ENCODE assay signal across 24 cellular contexts in the genomic region with DNA sequence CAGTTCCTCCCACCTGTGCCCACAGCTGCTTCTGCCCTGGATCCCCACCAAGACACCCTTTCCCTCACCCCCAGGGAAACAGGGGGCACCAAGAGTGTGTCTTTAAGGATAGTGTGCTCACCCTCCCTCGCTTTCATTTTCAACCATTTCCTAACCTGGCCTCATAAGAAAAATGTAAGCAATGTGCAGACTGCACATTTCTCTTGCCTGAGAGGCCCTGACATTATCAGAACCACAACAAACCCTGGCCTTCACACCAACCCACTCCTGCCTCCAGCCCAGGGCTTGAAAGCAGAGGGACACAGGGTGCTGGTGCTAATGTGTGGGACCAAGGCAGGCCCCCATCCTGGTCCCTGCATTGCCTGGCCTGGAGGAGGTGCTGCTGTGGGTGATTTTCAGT.
"Had no signal": no experiment of that assay in that cellular context is flagged by ENCODE, and none has a peak within 500 bp of the region (broad histone marks: within the 10 kb centered on the region; RNA-seq: fewer than 3 reads in every experiment).

No MANE protein-coding gene starts in this region.

- DNase-seq: activated CD4-positive, alpha-beta T cell treated with anti-CD3 and anti-CD28 coated beads for 1 hour; activated CD4-positive, alpha-beta T cell treated with anti-CD3 and anti-CD28 coated beads, Interleukin-2, amount 50 U/mL, for 1 hour; activated CD8-positive, alpha-beta T cell treated with anti-CD3 and anti-CD28 coated beads, Interleukin-2, amount 10 ng/mL, durations not matched to agents 7 days and 5 days; activated effector memory CD4-positive, alpha-beta T cell treated with Interleukin-2 at 50 U/mL for 16 hours; activated T-cell treated with anti-CD3 and anti-CD28 coated beads, Interleukin-2, amount 50 U/mL, for 24 hours; adrenal gland; cortex of kidney; endodermal cell; esophagus squamous epithelium; left colon; mucosa of descending colon; retina; stimulated activated CD4-positive, alpha-beta T cell treated with anti-CD3 and anti-CD28 coated beads, Interleukin-2, amount 100 ng/mL, for 48 hours; stimulated activated CD8-positive, alpha-beta memory T cell treated with anti-CD3 and anti-CD28 coated beads, Interleukin-4, amount 100 ng/mL, for 48 hours; stimulated activated naive CD4-positive, alpha-beta T cell; T-helper 1 cell; thyroid gland; upper lobe of right lung; WERI-Rb-1 had no signal

- H3K4me3 Mint-ChIP-seq: activated CD8-positive, alpha-beta T cell treated with anti-CD3 and anti-CD28 coated beads, Interleukin-2, amount 10 ng/mL, durations not matched to agents 7 days and 5 days; activated naive CD4-positive, alpha-beta T cell treated with anti-CD3 and anti-CD28 coated beads, Interleukin-2, amount 50 U/mL, for 24 hours; activated T-cell treated with anti-CD3 and anti-CD28 coated beads, Interleukin-2, amount 50 U/mL, for 24 hours; endodermal cell; memory B cell; neural crest cell had no signal

- H3K27ac Mint-ChIP-seq: activated CD8-positive, alpha-beta T cell treated with anti-CD3 and anti-CD28 coated beads, Interleukin-2, amount 10 ng/mL, durations not matched to agents 7 days and 5 days; activated naive CD4-positive, alpha-beta T cell treated with anti-CD3 and anti-CD28 coated beads, Interleukin-2, amount 50 U/mL, for 24 hours; activated T-cell treated with anti-CD3 and anti-CD28 coated beads, Interleukin-2, amount 50 U/mL, for 24 hours; endodermal cell; memory B cell; progenitor cell of endocrine pancreas had no signal

- H3K4me1 Mint-ChIP-seq: endodermal cell, memory B cell, neural crest cell had no signal

- H3K36me3 ChIP-seq: adrenal gland, esophagus squamous epithelium, gastroesophageal sphincter, thyroid gland, upper lobe of right lung, WERI-Rb-1 had no signal

- H3K9me3 Mint-ChIP-seq: activated naive CD4-positive, alpha-beta T cell treated with anti-CD3 and anti-CD28 coated beads, Interleukin-2, amount 50 U/mL, for 24 hours; activated T-cell treated with anti-CD3 and anti-CD28 coated beads, Interleukin-2, amount 50 U/mL, for 24 hours; endodermal cell; memory B cell; neural crest cell had no signal

- ATAC-seq: activated CD8-positive, alpha-beta T cell treated with anti-CD3 and anti-CD28 coated beads, Interleukin-2, amount 10 ng/mL, durations not matched to agents 7 days and 5 days; gastroesophageal sphincter; left colon; mucosa of descending colon; upper lobe of right lung had no signal

- H3K36me3 Mint-ChIP-seq: activated naive CD4-positive, alpha-beta T cell treated with anti-CD3 and anti-CD28 coated beads, Interleukin-2, amount 50 U/mL, for 24 hours; memory B cell had no signal

- H3K4me1 ChIP-seq: adrenal gland, gastroesophageal sphincter had no signal

- H3K27me3 ChIP-seq: adrenal gland, esophagus squamous epithelium, gastroesophageal sphincter, thyroid gland, upper lobe of right lung had no signal

- H3K9me3 ChIP-seq: adrenal gland, esophagus squamous epithelium, gastroesophageal sphincter, mucosa of descending colon, thyroid gland, upper lobe of right lung had no signal

- H3K27me3 Mint-ChIP-seq: activated naive CD4-positive, alpha-beta T cell treated with anti-CD3 and anti-CD28 coated beads, Interleukin-2, amount 50 U/mL, for 24 hours; activated T-cell treated with anti-CD3 and anti-CD28 coated beads, Interleukin-2, amount 50 U/mL, for 24 hours had no signal

- H3K4me3 ChIP-seq: adrenal gland, esophagus squamous epithelium, gastroesophageal sphincter, mucosa of descending colon, thyroid gland, upper lobe of right lung had no signal

- H3K27ac ChIP-seq: adrenal gland, esophagus squamous epithelium, gastroesophageal sphincter, thyroid gland, upper lobe of right lung, WERI-Rb-1 had no signal
